Comparison of ENCODE assay signal across 27 cellular contexts in genomic region chr6:115456848-115457247, GRCh38.
"Had no signal": no experiment of that assay in that cellular context is flagged by ENCODE, and none has a peak within 500 bp of the region (broad histone marks: within the 10 kb centered on the region; RNA-seq: fewer than 3 reads in every experiment).

No MANE protein-coding gene starts in this region.

- H3K9me3 ChIP-seq: ascending aorta, colonic mucosa, neutrophil, prostate gland, tibial nerve had no signal

- H3K27me3 Mint-ChIP-seq: activated naive CD4-positive, alpha-beta T cell treated with anti-CD3 and anti-CD28 coated beads, Interleukin-2, amount 10 ng/mL, durations not matched to agents 7 days and 5 days; activated naive CD8-positive, alpha-beta T cell treated with anti-CD3 and anti-CD28 coated beads, Interleukin-2, amount 10 ng/mL, durations not matched to agents 7 days and 5 days; brain had no signal

- DNase-seq: activated CD4-positive, alpha-beta T cell treated with anti-CD3 and anti-CD28 coated beads for 48 hours; activated CD4-positive, alpha-beta T cell treated with anti-CD3 and anti-CD28 coated beads, Interleukin-2, amount 50 U/mL, for 48 hours; activated CD8-positive, alpha-beta memory T cell treated with anti-CD3 and anti-CD28 coated beads for 24 hours; activated gamma-delta T cell; activated naive CD4-positive, alpha-beta T cell treated with anti-CD3 and anti-CD28 coated beads, Interleukin-2, amount 10 ng/mL, durations not matched to agents 7 days and 5 days; activated naive CD8-positive, alpha-beta T cell treated with anti-CD3 and anti-CD28 coated beads, Interleukin-2, amount 10 ng/mL, durations not matched to agents 7 days and 5 days; cerebellar nuclear complex; colonic mucosa; dorsolateral prefrontal cortex; effector memory CD4-positive, alpha-beta T cell; immature natural killer cell; kidney; left colon; mammary epithelial cell; retina; stimulated activated CD4-positive, alpha-beta T cell treated with anti-CD3 and anti-CD28 coated beads, Interleukin-15, amount 100 ng/mL, for 24 hours; stimulated activated CD4-positive, alpha-beta T cell treated with anti-CD3 and anti-CD28 coated beads, Interleukin-2, amount 100 ng/mL, for 24 hours; stimulated activated naive CD4-positive, alpha-beta T cell had no signal

- H3K27ac ChIP-seq: ascending aorta, cardiac muscle cell, colonic mucosa, dorsolateral prefrontal cortex, neutrophil, prostate gland, tibial nerve had no signal

- H3K4me1 ChIP-seq: ascending aorta, colonic mucosa, prostate gland, tibial nerve had no signal

- H3K27ac Mint-ChIP-seq: activated naive CD4-positive, alpha-beta T cell treated with anti-CD3 and anti-CD28 coated beads, Interleukin-2, amount 10 ng/mL, durations not matched to agents 7 days and 5 days; activated naive CD8-positive, alpha-beta T cell treated with anti-CD3 and anti-CD28 coated beads, Interleukin-2, amount 10 ng/mL, durations not matched to agents 7 days and 5 days; brain; immature natural killer cell; nephron had no signal

- H3K4me1 Mint-ChIP-seq: activated naive CD4-positive, alpha-beta T cell treated with anti-CD3 and anti-CD28 coated beads, Interleukin-2, amount 10 ng/mL, durations not matched to agents 7 days and 5 days; activated naive CD8-positive, alpha-beta T cell treated with anti-CD3 and anti-CD28 coated beads, Interleukin-2, amount 10 ng/mL, durations not matched to agents 7 days and 5 days; brain; immature natural killer cell; nephron had no signal

- H3K4me3 Mint-ChIP-seq: activated naive CD4-positive, alpha-beta T cell treated with anti-CD3 and anti-CD28 coated beads, Interleukin-2, amount 10 ng/mL, durations not matched to agents 7 days and 5 days; activated naive CD8-positive, alpha-beta T cell treated with anti-CD3 and anti-CD28 coated beads, Interleukin-2, amount 10 ng/mL, durations not matched to agents 7 days and 5 days; brain; immature natural killer cell; nephron had no signal

- ATAC-seq: activated CD4-positive, CD25-positive, alpha-beta regulatory T cell treated with anti-CD3 and anti-CD28 coated beads, Interleukin-2, amount 50 U/mL, for 24 hours; left colon had no signal

- H3K36me3 ChIP-seq: ascending aorta, cardiac muscle cell, colonic mucosa, neutrophil, prostate gland, tibial nerve had no signal

- H3K4me3 ChIP-seq: ascending aorta, cardiac muscle cell, colonic mucosa, dorsolateral prefrontal cortex, prostate gland, smooth muscle cell, tibial nerve had no signal

- H3K9me3 Mint-ChIP-seq: activated naive CD4-positive, alpha-beta T cell treated with anti-CD3 and anti-CD28 coated beads, Interleukin-2, amount 10 ng/mL, durations not matched to agents 7 days and 5 days; brain; nephron had no signal

- H3K36me3 Mint-ChIP-seq: activated naive CD4-positive, alpha-beta T cell treated with anti-CD3 and anti-CD28 coated beads, Interleukin-2, amount 10 ng/mL, durations not matched to agents 7 days and 5 days; activated naive CD8-positive, alpha-beta T cell treated with anti-CD3 and anti-CD28 coated beads, Interleukin-2, amount 10 ng/mL, durations not matched to agents 7 days and 5 days; brain had no signal

- H3K27me3 ChIP-seq: ascending aorta, cardiac muscle cell, colonic mucosa, dorsolateral prefrontal cortex, neutrophil, tibial nerve had no signal

- H3K4me2 ChIP-seq: smooth muscle cell had no signal
